26 cellular contexts compared by ENCODE assay signal in genomic region chr10:84850826-84851225, GRCh38.
"Had no signal": no experiment of that assay in that cellular context is flagged by ENCODE, and none has a peak within 500 bp of the region (broad histone marks: within the 10 kb centered on the region; RNA-seq: fewer than 3 reads in every experiment).

No MANE protein-coding gene starts in this region.

- H3K27me3 Mint-ChIP-seq: stimulated activated naive B cell treated with anti-CD40 and anti-IgM and Interleukin-4, amounts not matched to agents 10 μg/mL and 1 μg/mL and 100 μg/mL, for 72 hours; stimulated activated naive CD8-positive, alpha-beta T cell treated with anti-CD3 and anti-CD28 coated beads, Interleukin-15, amount 100 ng/mL, for 72 hours; stimulated activated naive CD8-positive, alpha-beta T cell treated with anti-CD3 and anti-CD28 coated beads, Interleukin-15, Interleukin-2, amounts not matched to agents 100 ng/mL and 50 ng/mL, for 24 hours; type B pancreatic cell had no signal

- H3K36me3 Mint-ChIP-seq: stimulated activated effector memory CD8-positive, alpha-beta T cell treated with anti-CD3 and anti-CD28 coated beads, Interleukin-12 subunit alpha, Interleukin-12 subunit beta, amount 100 ng/mL, for 72 hours; stimulated activated naive B cell treated with anti-CD40 and anti-IgM and Interleukin-4, amounts not matched to agents 10 μg/mL and 1 μg/mL and 100 μg/mL, for 72 hours; type B pancreatic cell had no signal

- H3K4me1 ChIP-seq: stomach, suprapubic skin, testis, tibial artery, tibial nerve, upper lobe of right lung, uterus, vagina had no signal

- H3K4me3 ChIP-seq: stomach, suprapubic skin, testis, thoracic aorta, thyroid gland, tibial artery, tibial nerve, upper lobe of left lung, upper lobe of right lung, uterus, vagina had no signal

- DNase-seq: stimulated activated CD4-positive, alpha-beta T cell treated with anti-CD3 and anti-CD28 coated beads, Interleukin-1b, Interleukin-23, amount 100 ng/mL, for 48 hours; stimulated activated CD4-positive, alpha-beta T cell treated with anti-CD3 and anti-CD28 coated beads, Interleukin-2, amount 100 ng/mL, for 24 hours; stimulated activated CD4-positive, alpha-beta T cell treated with anti-CD3 and anti-CD28 coated beads, Interleukin-2, amount 100 ng/mL, for 48 hours; stimulated activated CD4-positive, alpha-beta T cell treated with anti-CD3 and anti-CD28 coated beads, Interleukin-4, amount 100 ng/mL, for 1 hour; stimulated activated CD4-positive, alpha-beta T cell treated with anti-CD3 and anti-CD28 coated beads, Interleukin-4, amount 100 ng/mL, for 4 hours; stimulated activated CD8-positive, alpha-beta memory T cell treated with anti-CD3 and anti-CD28 coated beads, Interleukin-4, amount 100 ng/mL, for 48 hours; stimulated activated naive B cell treated with anti-CD40 and anti-IgM and Interleukin-4, amounts not matched to agents 10 μg/mL and 1 μg/mL and 100 μg/mL, for 72 hours; stimulated activated naive CD4-positive, alpha-beta T cell; stimulated activated naive CD4-positive, alpha-beta T cell treated with Interleukin-2 at 50 U/mL for 16 hours; stimulated activated naive CD8-positive, alpha-beta T cell treated with anti-CD3 and anti-CD28 coated beads, Interleukin-15, amount 100 ng/mL, for 72 hours; stimulated activated naive CD8-positive, alpha-beta T cell treated with anti-CD3 and anti-CD28 coated beads, Interleukin-15, Interleukin-2, amounts not matched to agents 100 U/mL and 50 U/mL, for 24 hours; stomach; substantia nigra; testis; thyroid gland; tibial artery; upper lobe of left lung; upper lobe of right lung; uterus had no signal

- ATAC-seq: stimulated activated naive B cell treated with anti-CD40 and anti-IgM and Interleukin-4, amounts not matched to agents 10 μg/mL and 1 μg/mL and 100 μg/mL, for 72 hours; stimulated activated naive CD8-positive, alpha-beta T cell treated with anti-CD3 and anti-CD28 coated beads, Interleukin-15, amount 100 ng/mL, for 72 hours; stimulated activated naive CD8-positive, alpha-beta T cell treated with anti-CD3 and anti-CD28 coated beads, Interleukin-15, Interleukin-2, amounts not matched to agents 100 U/mL and 50 U/mL, for 24 hours; upper lobe of right lung had no signal

- H3K9me3 Mint-ChIP-seq: stimulated activated naive CD8-positive, alpha-beta T cell treated with anti-CD3 and anti-CD28 coated beads, Interleukin-15, amount 100 ng/mL, for 72 hours; stimulated activated naive CD8-positive, alpha-beta T cell treated with anti-CD3 and anti-CD28 coated beads, Interleukin-15, Interleukin-2, amounts not matched to agents 100 ng/mL and 50 ng/mL, for 24 hours; type B pancreatic cell had no signal

- H3K27ac Mint-ChIP-seq: stimulated activated effector memory CD8-positive, alpha-beta T cell treated with anti-CD3 and anti-CD28 coated beads, Interleukin-12 subunit alpha, Interleukin-12 subunit beta, amount 100 ng/mL, for 72 hours; stimulated activated naive B cell treated with anti-CD40 and anti-IgM and Interleukin-4, amounts not matched to agents 10 μg/mL and 1 μg/mL and 100 μg/mL, for 72 hours; stimulated activated naive CD8-positive, alpha-beta T cell treated with anti-CD3 and anti-CD28 coated beads, Interleukin-15, Interleukin-2, amounts not matched to agents 100 ng/mL and 50 ng/mL, for 24 hours; type B pancreatic cell had no signal

- H3K27ac ChIP-seq: stomach, suprapubic skin, testis, thoracic aorta, thyroid gland, tibial artery, tibial nerve, upper lobe of left lung, upper lobe of right lung, uterus, vagina had no signal

- H3K36me3 ChIP-seq: stomach, suprapubic skin, thoracic aorta, thyroid gland, tibial artery, tibial nerve, upper lobe of left lung, upper lobe of right lung, uterus, vagina had no signal

- H3K9me3 ChIP-seq: stomach, suprapubic skin, testis, thoracic aorta, thyroid gland, tibial artery, tibial nerve, upper lobe of left lung, upper lobe of right lung, uterus, vagina had no signal

- H3K4me3 Mint-ChIP-seq: stimulated activated effector memory CD8-positive, alpha-beta T cell treated with anti-CD3 and anti-CD28 coated beads, Interleukin-12 subunit alpha, Interleukin-12 subunit beta, amount 100 ng/mL, for 72 hours; stimulated activated naive B cell treated with anti-CD40 and anti-IgM and Interleukin-4, amounts not matched to agents 10 μg/mL and 1 μg/mL and 100 μg/mL, for 72 hours; stimulated activated naive CD8-positive, alpha-beta T cell treated with anti-CD3 and anti-CD28 coated beads, Interleukin-15, amount 100 ng/mL, for 72 hours; stimulated activated naive CD8-positive, alpha-beta T cell treated with anti-CD3 and anti-CD28 coated beads, Interleukin-15, Interleukin-2, amounts not matched to agents 100 ng/mL and 50 ng/mL, for 24 hours; type B pancreatic cell had no signal

- H3K27me3 ChIP-seq: stomach, suprapubic skin, testis, thyroid gland, tibial artery, tibial nerve, upper lobe of left lung, upper lobe of right lung, uterus, vagina had no signal

- H3K4me1 Mint-ChIP-seq: stimulated activated effector memory CD8-positive, alpha-beta T cell treated with anti-CD3 and anti-CD28 coated beads, Interleukin-12 subunit alpha, Interleukin-12 subunit beta, amount 100 ng/mL, for 72 hours; stimulated activated naive B cell treated with anti-CD40 and anti-IgM and Interleukin-4, amounts not matched to agents 10 μg/mL and 1 μg/mL and 100 μg/mL, for 72 hours; stimulated activated naive CD8-positive, alpha-beta T cell treated with anti-CD3 and anti-CD28 coated beads, Interleukin-15, amount 100 ng/mL, for 72 hours had no signal
